In genomic region chr16:31074073-31074813, GRCh38 we compare ENCODE assay signal across 7 cellular contexts. TPM values are rescaled to one million over a fixed set of nuclear protein-coding genes. Genes with fewer than 3 reads are reported as not detected.
A peak's percentile ranks its signal among the peaks of the same experiment; 100 is the strongest.
DNase-seq lines count a peak whose midpoint lies in the region; ATAC-seq, FAIRE-seq and TF ChIP-seq lines count a peak whose summit lies in the region.

Gene ZNF646, plus strand, starts transcription at chr16:31074422. Its CDS starts 1,903 bp downstream, at chr16:31076325.
Gene ZNF668, minus strand, starts transcription at chr16:31074240. Its CDS starts 9,781 bp downstream, at chr16:31064459.

- peaks cover 10% of the 10 kb centered on the region for H3K4me1 ChIP-seq in hepatocyte (ENCODE audit: insufficient read depth)

- peak within 1 kb of the TSS; percentile 80 for H2AFZ ChIP-seq in hepatocyte

- H4K20me1 ChIP-seq in hepatocyte (ENCODE audit: insufficient read depth, poor library complexity, severe bottlenecking), result no peaks in the 10 kb centered on the region

- TF ChIP-seq CTCF in astrocyte of the cerebellum (IDR thresholded peaks at IDR 0.05; ENCODE audit: low read depth, low read length, missing control alignments) (no peak), hepatocyte (IDR thresholded peaks at IDR 0.05; ENCODE audit: poor library complexity) (no peak)

- H3K4me3 ChIP-seq in astrocyte of the cerebellum (ENCODE audit: low read depth, low read length) (peak within 1 kb of the TSS; percentile 85), hepatocyte (peak within 1 kb of the TSS; percentile 85)

- H3K27me3 ChIP-seq in hepatocyte, result no peaks in the 10 kb centered on the region

- peak within 1 kb of the TSS; percentile 90 for H3K4me2 ChIP-seq in hepatocyte

- DNase-seq in GM18507 (ENCODE audit: extremely low spot score, insufficient read length, low read depth) (peak; percentile 94), NCI-H2029 treated with DMSO at 0.1 percent for 48 hours (lab: John Stamatoyannopoulos, UW) (peak; percentile 93), T-helper 9 cell (peak; percentile 95), astrocyte of the cerebellum (ENCODE audit: low read depth) (peak; percentile 99), hepatocyte (ENCODE audit: low spot score) (peak; percentile 100), renal cortical epithelial cell (ENCODE audit: low read depth) (peak; percentile 98)

- H3K27ac ChIP-seq in hepatocyte, result peak within 1 kb of the TSS; percentile 99

- no peaks in the 10 kb centered on the region for H3K36me3 ChIP-seq in hepatocyte (replicated peaks; ENCODE audit: insufficient read depth, low read depth)

- under 1% methylated on average over 46 of the region's 48 CpGs for WGBS in hepatocyte (ENCODE audit: low lambda C conversion rate, missing lambda C conversion rate)

- FAIRE-seq in GM18507 (lab: Jason Lieb, UNC), result peak; percentile 96

- H3K79me2 ChIP-seq in hepatocyte, result peaks cover 74% of the 10 kb centered on the region

- ATAC-seq in HG02981 (IDR thresholded peaks at IDR 0.05; ENCODE audit: unreplicated experiment), result peak; percentile 64

- H3K9me2 ChIP-seq in hepatocyte (replicated peaks; ENCODE audit: insufficient read depth), result no peaks in the 10 kb centered on the region

- no peaks in the 10 kb centered on the region for H3K9me3 ChIP-seq in hepatocyte (ENCODE audit: low read depth)

- in situ Hi-C loops in astrocyte of the cerebellum (cut with HindIII; ENCODE audit: low sequenced_read_pairs), result loop anchor here (25.0 kb wide), 1 partner anchor 137 kb away; the partner anchor contains the start of gene ORAI3

RNA-seq across cellular contexts. Expression of gene ZNF646, which starts in this region (rescaled TPM):
- total RNA-seq in hepatocyte (6.2 and 9.1 TPM in 2 replicates), renal cortical epithelial cell (6.6 and 22.4 TPM in 2 replicates)
- polyA plus RNA-seq in hepatocyte, result 3.1 and 4.8 TPM in 2 replicates

RNA-seq across cellular contexts. Expression of gene ZNF668, which starts in this region (rescaled TPM):
- total RNA-seq in hepatocyte, result 6.9 and 8.1 TPM in 2 replicates
- polyA plus RNA-seq in hepatocyte, result 12.4 and 13.0 TPM in 2 replicates
- total RNA-seq in renal cortical epithelial cell, result 7.7 and 9.0 TPM in 2 replicates

Comparison
In these comparisons a context has a peak if more than half of its experiments do, and no peak if none do; other contexts are left out.
1. Peak in every context shown above with its lines: DNase-seq, ATAC-seq, H3K4me3 ChIP-seq and H3K27ac ChIP-seq.